In genomic region chr16:85451646-85452363, GRCh38 we compare ENCODE assay signal across 16 cellular contexts.
DNase-seq lines count a peak whose midpoint lies in the region; ATAC-seq and TF ChIP-seq lines count a peak whose summit lies in the region.
"Had no signal": no experiment of that assay in that cellular context is flagged by ENCODE, and none has a peak within 500 bp of the region (broad histone marks: within the 10 kb centered on the region; RNA-seq: fewer than 3 reads in every experiment).

No MANE protein-coding gene starts in this region.

- no peaks in the 10 kb centered on the region for H3K36me3 ChIP-seq in right lobe of liver
- H3K36me3 ChIP-seq: gastrocnemius medialis, Peyer's patch had no signal

- in situ Hi-C loops in KBM-7 (cut with MboI; ENCODE audit: low pct_unique_long_range_greater_than_20kb, low sequenced_read_pairs) = no loop called here

- no peaks in the 10 kb centered on the region for H3K9me3 ChIP-seq in right lobe of liver
- H3K9me3 ChIP-seq: gastrocnemius medialis, Peyer's patch, psoas muscle had no signal

- H3K9me3 Mint-ChIP-seq in activated naive CD4-positive, alpha-beta T cell treated with anti-CD3 and anti-CD28 coated beads for 36 hours = no peaks in the 10 kb centered on the region
- H3K9me3 Mint-ChIP-seq: activated T-helper 2 cell treated with anti-CD3 and anti-CD28 coated beads, Interferon-gamma antibody, Interleukin-2, Interleukin-4, amounts not matched to agents 10 μg/mL and 5 μg/mL and 100 μg/mL, durations not matched to agents 14 hours and 24 hours and 36 hours; nephron had no signal

- WGBS in right lobe of liver (ENCODE audit: insufficient coverage, low coverage, low lambda C conversion rate, missing lambda C conversion rate) = 85% methylated on average over 5 of the region's 32 CpGs

- H3K4me3 Mint-ChIP-seq in activated naive CD4-positive, alpha-beta T cell treated with anti-CD3 and anti-CD28 coated beads for 36 hours = no peak overlapping the region
- H3K4me3 Mint-ChIP-seq: nephron had no signal

- H3K27ac Mint-ChIP-seq in activated naive CD4-positive, alpha-beta T cell treated with anti-CD3 and anti-CD28 coated beads for 36 hours = no peak overlapping the region
- H3K27ac Mint-ChIP-seq: activated T-helper 2 cell treated with anti-CD3 and anti-CD28 coated beads, Interferon-gamma antibody, Interleukin-2, Interleukin-4, amounts not matched to agents 10 μg/mL and 5 μg/mL and 100 μg/mL, durations not matched to agents 14 hours and 24 hours and 36 hours had no signal

- no peak for TF ChIP-seq POLR2A in right lobe of liver (IDR thresholded peaks at IDR 0.05)

- H3K4me3 ChIP-seq in right lobe of liver = no peak overlapping the region
- H3K4me3 ChIP-seq: gastrocnemius medialis, Peyer's patch, psoas muscle had no signal

- peaks cover 0 to 29% (median 7%) of the 10 kb centered on the region in 4 donors for H3K4me1 ChIP-seq in right lobe of liver

- H3K4me1 Mint-ChIP-seq in activated naive CD4-positive, alpha-beta T cell treated with anti-CD3 and anti-CD28 coated beads for 36 hours (ENCODE audit: low read depth) = peaks cover 40% of the 10 kb centered on the region

- no peaks in the 10 kb centered on the region for H3K36me3 Mint-ChIP-seq in activated naive CD4-positive, alpha-beta T cell treated with anti-CD3 and anti-CD28 coated beads for 36 hours (ENCODE audit: low read depth)

- CTCF ChIA-PET in activated naive CD4-positive, alpha-beta T cell treated with anti-CD3 and anti-CD28 coated beads for 36 hours (lab: Charles Lee) = no interaction called here

- DNase-seq in KBM-7 (peak; percentile 29), NCI-H1417 treated with DMSO at 0.1 percent for 48 hours (lab: John Stamatoyannopoulos, UW) (peak; percentile 72), NCI-H748 (lab: John Stamatoyannopoulos, UW; ENCODE audit: unreplicated experiment) (peak; percentile 93), left kidney (ENCODE audit: low read depth, low spot score) (peak; percentile 54), superior temporal gyrus (ENCODE audit: extremely low spot score) (no peak), right lobe of liver (no peak)
- no peak for DNase-seq in activated naive CD4-positive, alpha-beta T cell treated with anti-CD3 and anti-CD28 coated beads for 36 hours
- DNase-seq in stimulated activated CD4-positive, alpha-beta T cell treated with anti-CD3 and anti-CD28 coated beads, Interleukin-4, amount 100 ng/mL, for 24 hours = no peak
- DNase-seq: activated CD4-positive, alpha-beta T cell treated with anti-CD3 and anti-CD28 coated beads for 4 hours; AML-193; gastrocnemius medialis; NCI-H526 treated with DMSO at 0.1 percent for 48 hours; Peyer's patch; psoas muscle had no signal

- no peak overlapping the region for H3K27ac ChIP-seq in right lobe of liver
- H3K27ac ChIP-seq: gastrocnemius medialis, Peyer's patch, psoas muscle had no signal

- TF ChIP-seq CTCF in right lobe of liver (IDR thresholded peaks at IDR 0.05) = no peak

- no peaks in the 10 kb centered on the region for H3K27me3 ChIP-seq in right lobe of liver
- H3K27me3 ChIP-seq: gastrocnemius medialis, Peyer's patch had no signal

- no peak for ATAC-seq in right lobe of liver
- ATAC-seq: gastrocnemius medialis, psoas muscle had no signal

- intact Hi-C loops in right lobe of liver (cut with DNase I) = no loop called here
- intact Hi-C loops in activated naive CD4-positive, alpha-beta T cell treated with anti-CD3 and anti-CD28 coated beads for 36 hours (cut with micrococcal nuclease) = no loop called here

- no peaks in the 10 kb centered on the region for H3K27me3 Mint-ChIP-seq in activated naive CD4-positive, alpha-beta T cell treated with anti-CD3 and anti-CD28 coated beads for 36 hours (ENCODE audit: low read depth)

Comparison
In these comparisons a context has a peak if more than half of its experiments do, and no peak if none do; other contexts are left out.
1. DNase-seq: peak in KBM-7 (single experiment), NCI-H1417 treated with DMSO at 0.1 percent for 48 hours (single experiment), NCI-H748 (single experiment) and left kidney (single experiment); none in superior temporal gyrus (single experiment), right lobe of liver (0 of 3), activated naive CD4-positive, alpha-beta T cell treated with anti-CD3 and anti-CD28 coated beads for 36 hours (single experiment) and stimulated activated CD4-positive, alpha-beta T cell treated with anti-CD3 and anti-CD28 coated beads, Interleukin-4, amount 100 ng/mL, for 24 hours (single experiment).